In genomic region chr5:131379071-131379538, GRCh38 we compare ENCODE assay signal across 8 cellular contexts.
A peak's percentile ranks its signal among the peaks of the same experiment; 100 is the strongest.
DNase-seq lines count a peak whose midpoint lies in the region; ATAC-seq, FAIRE-seq and TF ChIP-seq lines count a peak whose summit lies in the region.

No MANE protein-coding gene starts in this region.

- no peak for FAIRE-seq in K562 (lab: Jason Lieb, UNC)

- H3K9me3 ChIP-seq in K562 (replicated peaks; ENCODE audit: control insufficient read depth, insufficient read depth, low read depth, low read length) (no peaks in the 10 kb centered on the region), neutrophil (no peaks in the 10 kb centered on the region)

- TF ChIP-seq CTCF in K562 (IDR thresholded peaks at IDR 0.05 in 2 of 3, conservative IDR thresholded peaks at IDR 0.05 in 1 of 3; ENCODE audit: insufficient read depth in 2 of 3, low read depth in 1 of 3, low read length in 3 of 3), result no peak
- TF ChIP-seq CTCF in neutrophil (IDR thresholded peaks at IDR 0.05), result no peak

- H3K9ac ChIP-seq in K562 (ENCODE audit: insufficient read depth in 1 of 2, low read depth in 2 of 2, low read length in 2 of 2), result peak overlapping the region in 1 of 2 experiments; percentile 47; a peak in 2 of 4 replicates

- intact Hi-C loops in K562 (cut with micrococcal nuclease), result no loop called here

- POLR2A ChIA-PET in K562 (lab: Yijun Ruan, JAX), result interaction anchor here (0.7 to 1.2 kb wide), 3 partner anchors 22 to 114 kb away, joined by 3 to 4 read pairs (median 3); no protein-coding TSS in a partner anchor

- no peak for TF ChIP-seq POLR2A in K562 (conservative IDR thresholded peaks at IDR 0.05)

- H3K79me2 ChIP-seq in K562 (ENCODE audit: control insufficient read depth, insufficient read depth, low read length), result peaks cover 83% of the 10 kb centered on the region

- CTCF ChIA-PET in K562 (lab: Yijun Ruan, JAX; ENCODE audit: low intra/inter-chr PET ratio), result no interaction called here

- H4K20me1 ChIP-seq in K562 (replicated peaks; ENCODE audit: control insufficient read depth, insufficient read depth, low read length), result no peaks in the 10 kb centered on the region

- H3K27me3 ChIP-seq in K562 (ENCODE audit: control insufficient read depth in 2 of 2, insufficient read depth in 2 of 2, low read length in 2 of 2) (no peaks in the 10 kb centered on the region), neutrophil (no peaks in the 10 kb centered on the region)

- no TSS peak for BruUV-seq in K562 (replicated peaks; lab: Mats Ljungman, UMichigan)

- in situ Hi-C loops in K562 (cut with MboI), result loop anchor here (25.0 kb wide), 1 partner anchor 492 kb away; no protein-coding TSS in a partner anchor

- peaks cover 10 to 60% of the 10 kb centered on the region in 2 experiments for H3K4me1 ChIP-seq in K562 (replicated peaks in 1 of 2; ENCODE audit: control insufficient read depth in 2 of 2, insufficient read depth in 2 of 2, low read length in 2 of 2)
- peaks cover 50 to 52% of the 10 kb centered on the region in 2 experiments for H3K4me1 ChIP-seq in neutrophil (ENCODE audit: control insufficient read depth in 1 of 2, insufficient read depth in 1 of 2, low read depth in 1 of 2, low read length in 1 of 2)

- ATAC-seq in GM18867 (IDR thresholded peaks at IDR 0.05; ENCODE audit: unreplicated experiment), result peak; percentile 31
- ATAC-seq in HG03159 (IDR thresholded peaks at IDR 0.05; ENCODE audit: unreplicated experiment), result peak; percentile 20
- ATAC-seq in K562, result peak; percentile 15
- no peak for ATAC-seq in HG02623 (IDR thresholded peaks at IDR 0.05; ENCODE audit: unreplicated experiment)

- H3K4me3 ChIP-seq in K562 (no peak overlapping the region), neutrophil (ENCODE audit: low read depth in 1 of 2, low read length in 1 of 2) (peak overlapping the region in 1 of 2 experiments; percentile 39)

- no peaks in the 10 kb centered on the region for H3K9me1 ChIP-seq in K562 (ENCODE audit: control insufficient read depth, insufficient read depth, low read length)

- peak; percentile 50 for TF ChIP-seq EP300 in K562 (IDR thresholded peaks at IDR 0.05; ENCODE audit: low read length)

- H3K36me3 ChIP-seq in K562 (ENCODE audit: control insufficient read depth, insufficient read depth, low read length) (no peaks in the 10 kb centered on the region; the same call in 2 of the 3 replicates), neutrophil (no peaks in the 10 kb centered on the region)

- peak in 1 of 4 experiments; percentile 34 for DNase-seq in K562 (ENCODE audit: extremely low read depth in 1 of 4, low spot score in 3 of 4)
- no peak for DNase-seq in NCI-H146 treated with DMSO at 0.1 percent for 48 hours (lab: John Stamatoyannopoulos, UW; ENCODE audit: unreplicated experiment)
- no peak for DNase-seq in KG1 (lab: John Stamatoyannopoulos, UW)
- no peak for DNase-seq in hypothalamus (lab: John Stamatoyannopoulos, UW)

- H3K4me2 ChIP-seq in K562 (ENCODE audit: insufficient read depth, low read length), result peak overlapping the region; percentile 62; the same call in 1 of the 2 replicates

- no peak for TF ChIP-seq RAD21 in K562 (CRISPR knock-in tag; conservative IDR thresholded peaks at IDR 0.05 in 1 of 2, IDR thresholded peaks at IDR 0.05 in 1 of 2)

- peak overlapping the region; percentile 83 for H3K27ac ChIP-seq in K562 (ENCODE audit: extremely low read depth, low read depth, low read length)
- H3K27ac ChIP-seq in neutrophil, result peak overlapping the region; percentile 91

- no peak overlapping the region for H2AFZ ChIP-seq in K562 (ENCODE audit: low read depth, low read length)

TF ChIP-seq in K562, 482 proteins besides CTCF, POLR2A, EP300 and RAD21 (continues in another document):
- TF ChIP-seq ZNF511 (CRISPR knock-in tag; IDR thresholded peaks at IDR 0.05) (no peak), RBM34 (IDR thresholded peaks at IDR 0.05; ENCODE audit: borderline replicate concordance, insufficient read depth, low read length) (no peak), FOXJ2 (tag; IDR thresholded peaks at IDR 0.05) (0 out of 2 replicates have a peak, but pooled peaks have one; percentile 48), TEAD4 (IDR thresholded peaks at IDR 0.05; ENCODE audit: low read length) (no peak), TEAD4 (CRISPR knock-in tag; IDR thresholded peaks at IDR 0.05; ENCODE audit: borderline replicate concordance) (no peak), NFIC (IDR thresholded peaks at IDR 0.05) (peak; percentile 21; the same call in 1 of the 2 replicates), ELF2 (CRISPR knock-in tag; IDR thresholded peaks at IDR 0.05) (no peak), ATF1 (CRISPR knock-in tag; IDR thresholded peaks at IDR 0.05) (no peak), ATF1 (tag; IDR thresholded peaks at IDR 0.05) (0 out of 2 replicates have a peak, but pooled peaks have one; percentile 26), MLX (CRISPR knock-in tag; conservative IDR thresholded peaks at IDR 0.05) (no peak), ZNF584 (CRISPR knock-in tag; IDR thresholded peaks at IDR 0.05; ENCODE audit: low read depth) (no peak), RREB1 (CRISPR knock-in tag; IDR thresholded peaks at IDR 0.05) (no peak), KLF16 (IDR thresholded peaks at IDR 0.05) (no peak), RUNX1 (IDR thresholded peaks at IDR 0.05; ENCODE audit: low read depth) (no peak), ZBTB43 (CRISPR knock-in tag; IDR thresholded peaks at IDR 0.05) (no peak), IRF1 (CRISPR knock-in tag; IDR thresholded peaks at IDR 0.05; ENCODE audit: borderline replicate concordance) (no peak)
